In genomic region chr1:33254536-33254935, GRCh38 we compare ENCODE assay signal across 21 cellular contexts. TPM values are rescaled to one million over a fixed set of nuclear protein-coding genes. Genes with fewer than 3 reads are reported as not detected.
DNase-seq lines count a peak whose midpoint lies in the region; ATAC-seq and TF ChIP-seq lines count a peak whose summit lies in the region.
"Had no signal": no experiment of that assay in that cellular context is flagged by ENCODE, and none has a peak within 500 bp of the region (broad histone marks: within the 10 kb centered on the region; RNA-seq: fewer than 3 reads in every experiment).

No MANE protein-coding gene starts in this region.

- POLR2A ChIA-PET in PC-9 (lab: Charles Lee; ENCODE audit: unreplicated experiment), result no interaction called here

- no peak overlapping the region for H3K4me3 Mint-ChIP-seq in activated naive CD4-positive, alpha-beta T cell treated with anti-CD3 and anti-CD28 coated beads, Interleukin-2, amount 50 U/mL, for 24 hours
- peak overlapping the region in 5 of 8 donors; percentile 34 to 86 (median 71) for H3K4me3 Mint-ChIP-seq in naive B cell

- intact Hi-C loops in PC-9 (cut with micrococcal nuclease; ENCODE audit: unreplicated experiment) (no loop called here), uterus (cut with DNase I; ENCODE audit: low total_unique reads) (no loop called here)

- H3K4me1 ChIP-seq in PC-9 (replicated peaks; ENCODE audit: insufficient read depth) (peaks cover 22% of the 10 kb centered on the region), uterus (peaks cover 0 to 13% of the 10 kb centered on the region in 2 donors)

- no peaks in the 10 kb centered on the region for H3K36me3 Mint-ChIP-seq in activated naive CD4-positive, alpha-beta T cell treated with anti-CD3 and anti-CD28 coated beads, Interleukin-2, amount 50 U/mL, for 24 hours
- H3K36me3 Mint-ChIP-seq in naive B cell, result no peaks in the 10 kb centered on the region

- H3K36me3 ChIP-seq in PC-9 (ENCODE audit: low read depth) (no peaks in the 10 kb centered on the region), uterus (no peaks in the 10 kb centered on the region)
- H3K36me3 ChIP-seq: tibial artery had no signal

- no TSS peak for BruUV-seq in PC-9 (replicated peaks; lab: Mats Ljungman, UMichigan)

- 0 out of 2 replicates have a peak overlapping the region, but pooled peaks have one; percentile 66 for H3K4me2 ChIP-seq in PC-9

- CTCF ChIA-PET in PC-9 (lab: Charles Lee), result no interaction called here

- no peak overlapping the region for H3K27ac ChIP-seq in PC-9
- H3K27ac ChIP-seq in uterus, result peak overlapping the region; percentile 93 to 94
- H3K27ac ChIP-seq: SK-N-MC had no signal

- H3K9me3 ChIP-seq in PC-9 (ENCODE audit: insufficient read depth, low read depth) (no peaks in the 10 kb centered on the region), uterus (no peaks in the 10 kb centered on the region)
- H3K9me3 ChIP-seq: heart right ventricle, tibial artery had no signal

- peak overlapping the region; percentile 85 for H3K27ac Mint-ChIP-seq in activated naive CD4-positive, alpha-beta T cell treated with anti-CD3 and anti-CD28 coated beads, Interleukin-2, amount 50 U/mL, for 24 hours
- peak overlapping the region in 2 of 6 donors; percentile 39 for H3K27ac Mint-ChIP-seq in naive B cell
- H3K27ac Mint-ChIP-seq: activated T-cell treated with anti-CD3 and anti-CD28 coated beads, Interleukin-2, amount 50 U/mL, for 72 hours; stimulated activated naive CD8-positive, alpha-beta T cell treated with anti-CD3 and anti-CD28 coated beads, Interleukin-15, Interleukin-2, amounts not matched to agents 100 ng/mL and 50 ng/mL, for 24 hours had no signal

- no peaks in the 10 kb centered on the region for H3K9me2 ChIP-seq in PC-9 (ENCODE audit: insufficient read depth)

- H3K4me1 Mint-ChIP-seq in activated naive CD4-positive, alpha-beta T cell treated with anti-CD3 and anti-CD28 coated beads, Interleukin-2, amount 50 U/mL, for 24 hours, result peaks cover 23% of the 10 kb centered on the region
- H3K4me1 Mint-ChIP-seq in naive B cell, result peaks cover 15 to 31% (median 24%) of the 10 kb centered on the region in 3 donors

- no peaks in the 10 kb centered on the region for H3K27me3 Mint-ChIP-seq in activated naive CD4-positive, alpha-beta T cell treated with anti-CD3 and anti-CD28 coated beads, Interleukin-2, amount 50 U/mL, for 24 hours
- H3K27me3 Mint-ChIP-seq in naive B cell, result peaks cover 15 to 25% (median 20%) of the 10 kb centered on the region in 3 donors

- no peaks in the 10 kb centered on the region for H3K27me3 ChIP-seq in PC-9 (ENCODE audit: insufficient read depth, low read depth)
- no peaks in the 10 kb centered on the region for H3K27me3 ChIP-seq in uterus
- H3K27me3 ChIP-seq: BLaER1 treated with 17β-estradiol and CSF1 and Interleukin-3, amounts not matched to agents 10 nM and 100 nM; heart right ventricle had no signal

- TF ChIP-seq POLR2A in uterus (IDR thresholded peaks at IDR 0.05), result no peak

- peaks cover 9% of the 10 kb centered on the region; the same call in 1 of the 2 replicates for H3F3A ChIP-seq in PC-9 (ENCODE audit: insufficient read depth, low read depth)

- H3K4me3 ChIP-seq in PC-9 (no peak overlapping the region), uterus (no peak overlapping the region)
- H3K4me3 ChIP-seq: SK-N-MC had no signal

- H4K20me1 ChIP-seq in PC-9 (ENCODE audit: insufficient read depth), result no peaks in the 10 kb centered on the region

- no peaks in the 10 kb centered on the region for H3K9me3 Mint-ChIP-seq in activated naive CD4-positive, alpha-beta T cell treated with anti-CD3 and anti-CD28 coated beads, Interleukin-2, amount 50 U/mL, for 24 hours
- peaks cover 0 to 2% (median 0%) of the 10 kb centered on the region in 7 donors for H3K9me3 Mint-ChIP-seq in naive B cell
- H3K9me3 Mint-ChIP-seq: stimulated activated naive CD8-positive, alpha-beta T cell treated with anti-CD3 and anti-CD28 coated beads, Interleukin-15, Interleukin-2, amounts not matched to agents 100 ng/mL and 50 ng/mL, for 24 hours had no signal

- H2AFZ ChIP-seq in PC-9, result no peak overlapping the region

- TF ChIP-seq CTCF in PC-9 (conservative IDR thresholded peaks at IDR 0.05), result no peak
- no peak for TF ChIP-seq CTCF in uterus (IDR thresholded peaks at IDR 0.05)

- peaks cover 25% of the 10 kb centered on the region for H3K79me2 ChIP-seq in PC-9 (ENCODE audit: low read depth)

- DNase-seq in activated naive CD4-positive, alpha-beta T cell treated with Interleukin-2 at 50 U/mL for 16 hours, result no peak
- DNase-seq in PC-9 (no peak), naive B cell (no peak), uterus (no peak), iPS-NIHi7 (ENCODE audit: extremely low spot score) (no peak), middle frontal gyrus (ENCODE audit: extremely low spot score, low spot score) (no peak)
- DNase-seq: ACHN; activated CD4-positive, CD25-positive, alpha-beta regulatory T cell; activated T-cell treated with anti-CD3 and anti-CD28 coated beads, Interleukin-2, amount 50 U/mL, for 72 hours; cerebellar nuclear complex; H7; heart right ventricle; NCI-H2081; stimulated activated CD4-positive, alpha-beta T cell treated with anti-CD3 and anti-CD28 coated beads, Interleukin-4, amount 100 ng/mL, for 24 hours; T1000; tibial artery had no signal

- ATAC-seq in naive B cell (ENCODE audit: low read depth in 2 of 2) (no peak), GM19395 (IDR thresholded peaks at IDR 0.05; ENCODE audit: unreplicated experiment) (no peak)
- ATAC-seq: activated T-cell treated with anti-CD3 and anti-CD28 coated beads, Interleukin-2, amount 50 U/mL, for 72 hours had no signal

RNA-seq across cellular contexts. Expression of gene ZNF362, which starts 1.8 kb away (rescaled TPM):
- total RNA-seq in PC-9 (2021) (32.3 and 33.1 TPM in 2 replicates), uterus (10 to 100 TPM in 3 of 4 donors, 1 to 10 TPM in 1; 9.2 to 45.3 (median 25.8) TPM)
- polyA plus RNA-seq in naive B cell (ENCODE audit: low read depth in 6 of 6), result 10 to 100 TPM in 5 of 6 donors, 1 to 10 TPM in 1; 10.0 to 25.5 (median 12.7) TPM
